ENCODE assay signal across 16 cellular contexts in the genomic region with DNA sequence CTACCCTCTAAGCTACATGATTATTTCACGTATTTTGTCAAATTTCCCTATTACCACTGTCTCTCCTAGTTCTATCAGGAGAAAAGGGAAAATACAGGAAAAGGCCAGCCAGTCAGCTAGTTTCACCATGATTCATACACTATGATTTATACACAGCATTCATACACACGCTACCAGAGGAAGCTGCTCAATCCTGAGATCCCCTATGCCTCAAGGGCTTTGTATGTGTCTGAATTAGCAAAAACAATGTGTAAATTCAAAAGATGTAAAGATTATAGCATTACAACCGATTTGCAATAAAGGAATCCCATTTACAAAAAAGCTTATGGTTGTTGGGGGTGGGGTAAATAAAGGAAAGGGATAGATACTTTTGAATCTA. TPM values are rescaled to one million over a fixed set of nuclear protein-coding genes. Genes with fewer than 3 reads are reported as not detected.
A peak's percentile ranks its signal among the peaks of the same experiment; 100 is the strongest.
DNase-seq lines count a peak whose midpoint lies in the region; ATAC-seq and TF ChIP-seq lines count a peak whose summit lies in the region.
"Had no signal": no experiment of that assay in that cellular context is flagged by ENCODE, and none has a peak within 500 bp of the region (broad histone marks: within the 10 kb centered on the region; RNA-seq: fewer than 3 reads in every experiment).

No MANE protein-coding gene starts in this region.

- H3K27ac Mint-ChIP-seq in MCF 10A (ENCODE audit: low read depth, unreplicated experiment): peak overlapping the region; percentile 29
- no peak overlapping the region for H3K27ac Mint-ChIP-seq in stimulated activated naive B cell treated with anti-CD40 and anti-IgM and Interleukin-4, amounts not matched to agents 10 μg/mL and 1 μg/mL and 100 μg/mL, for 72 hours
- no peak overlapping the region for H3K27ac Mint-ChIP-seq in activated CD4-positive, alpha-beta memory T cell treated with anti-CD3 and anti-CD28 coated beads, Interleukin-2, amount 10 ng/mL, durations not matched to agents 7 days and 5 days
- H3K27ac Mint-ChIP-seq: activated CD4-positive, alpha-beta T cell treated with anti-CD3 and anti-CD28 coated beads, Interleukin-2, amount 10 ng/mL, durations not matched to agents 24 days and 14 days; H9; stimulated activated naive CD8-positive, alpha-beta T cell treated with anti-CD3 and anti-CD28 coated beads, Interleukin-15, amount 100 ng/mL, for 72 hours had no signal

- DNase-seq in AG04449 (ENCODE audit: low read depth, low spot score): peak; percentile 49
- peak; percentile 85 for DNase-seq in M059J (ENCODE audit: low read depth)
- peak; percentile 63 for DNase-seq in MCF 10A (ENCODE audit: unreplicated experiment)
- peak; percentile 1 for DNase-seq in kidney epithelial cell (ENCODE audit: low read depth)
- no peak for DNase-seq in stimulated activated naive B cell treated with anti-CD40 and anti-IgM and Interleukin-4, amounts not matched to agents 10 μg/mL and 1 μg/mL and 100 μg/mL, for 72 hours
- DNase-seq in activated CD4-positive, alpha-beta memory T cell treated with anti-CD3 and anti-CD28 coated beads, Interleukin-2, amount 10 ng/mL, durations not matched to agents 7 days and 5 days: no peak
- DNase-seq: activated CD4-positive, alpha-beta T cell treated with anti-CD3 and anti-CD28 coated beads, Interleukin-2, amount 10 ng/mL, durations not matched to agents 24 days and 14 days; activated gamma-delta T cell; BE2C; H9; kidney; NCI-H510A; stimulated activated CD4-positive, alpha-beta T cell treated with anti-CD3 and anti-CD28 coated beads, Interleukin-1b, Interleukin-23, amount 100 ng/mL, for 48 hours; stimulated activated naive CD8-positive, alpha-beta T cell treated with anti-CD3 and anti-CD28 coated beads, Interleukin-15, amount 100 ng/mL, for 72 hours had no signal

- H3K4me1 Mint-ChIP-seq in MCF 10A (ENCODE audit: insufficient read depth, unreplicated experiment): peaks cover 18% of the 10 kb centered on the region
- H3K4me1 Mint-ChIP-seq in stimulated activated naive B cell treated with anti-CD40 and anti-IgM and Interleukin-4, amounts not matched to agents 10 μg/mL and 1 μg/mL and 100 μg/mL, for 72 hours: peaks cover 5 to 13% of the 10 kb centered on the region in 2 donors
- no peaks in the 10 kb centered on the region for H3K4me1 Mint-ChIP-seq in activated CD4-positive, alpha-beta memory T cell treated with anti-CD3 and anti-CD28 coated beads, Interleukin-2, amount 10 ng/mL, durations not matched to agents 7 days and 5 days
- H3K4me1 Mint-ChIP-seq: stimulated activated naive CD8-positive, alpha-beta T cell treated with anti-CD3 and anti-CD28 coated beads, Interleukin-15, amount 100 ng/mL, for 72 hours had no signal

- H3K4me3 ChIP-seq in AG04449 (ENCODE audit: low read depth, low read length) (no peak overlapping the region), kidney epithelial cell (ENCODE audit: low read depth, low read length) (no peak overlapping the region)

- no TSS peak for BruUV-seq in MCF 10A (replicated peaks; lab: Mats Ljungman, UMichigan)

- no peaks in the 10 kb centered on the region for H3K27me3 Mint-ChIP-seq in MCF 10A (ENCODE audit: insufficient read depth, unreplicated experiment)
- no peaks in the 10 kb centered on the region for H3K27me3 Mint-ChIP-seq in stimulated activated naive B cell treated with anti-CD40 and anti-IgM and Interleukin-4, amounts not matched to agents 10 μg/mL and 1 μg/mL and 100 μg/mL, for 72 hours
- H3K27me3 Mint-ChIP-seq in activated CD4-positive, alpha-beta memory T cell treated with anti-CD3 and anti-CD28 coated beads, Interleukin-2, amount 10 ng/mL, durations not matched to agents 7 days and 5 days: no peaks in the 10 kb centered on the region
- H3K27me3 Mint-ChIP-seq: activated CD4-positive, alpha-beta T cell treated with anti-CD3 and anti-CD28 coated beads, Interleukin-2, amount 10 ng/mL, durations not matched to agents 24 days and 14 days; stimulated activated naive CD8-positive, alpha-beta T cell treated with anti-CD3 and anti-CD28 coated beads, Interleukin-15, amount 100 ng/mL, for 72 hours had no signal

- H3K36me3 ChIP-seq in kidney epithelial cell (ENCODE audit: control insufficient read depth, insufficient read depth, low read length): no peaks in the 10 kb centered on the region
- H3K36me3 ChIP-seq: BE2C had no signal

- no peak overlapping the region for H3K4me3 Mint-ChIP-seq in MCF 10A (ENCODE audit: unreplicated experiment)
- no peak overlapping the region for H3K4me3 Mint-ChIP-seq in stimulated activated naive B cell treated with anti-CD40 and anti-IgM and Interleukin-4, amounts not matched to agents 10 μg/mL and 1 μg/mL and 100 μg/mL, for 72 hours
- no peak overlapping the region for H3K4me3 Mint-ChIP-seq in activated CD4-positive, alpha-beta memory T cell treated with anti-CD3 and anti-CD28 coated beads, Interleukin-2, amount 10 ng/mL, durations not matched to agents 7 days and 5 days
- H3K4me3 Mint-ChIP-seq: activated CD4-positive, alpha-beta T cell treated with anti-CD3 and anti-CD28 coated beads, Interleukin-2, amount 10 ng/mL, durations not matched to agents 24 days and 14 days; H9; stimulated activated naive CD8-positive, alpha-beta T cell treated with anti-CD3 and anti-CD28 coated beads, Interleukin-15, amount 100 ng/mL, for 72 hours had no signal

- CTCF ChIA-PET in AG04449 (lab: Yijun Ruan, JAX) (interaction anchor here (0.7 to 2.2 kb wide), 2 partner anchors 50 to 59 kb away, joined by 3 to 8 read pairs; no protein-coding TSS in a partner anchor), MCF 10A (lab: Yijun Ruan, JAX) (interaction anchor here (0.6 to 2.2 kb wide), 8 partner anchors 33 to 774 kb away, joined by 3 to 9 read pairs (median 6); partner anchors contain the start of genes ACAD11 and UBA5)
- CTCF ChIA-PET in activated CD4-positive, alpha-beta memory T cell treated with anti-CD3 and anti-CD28 coated beads, Interleukin-2, amount 10 ng/mL, durations not matched to agents 7 days and 5 days (lab: Charles Lee): no interaction called here

- TF ChIP-seq CTCF in AG04449 (IDR thresholded peaks at IDR 0.05; ENCODE audit: insufficient read depth, low read length, missing control alignments): no peak
- TF ChIP-seq CTCF in MCF 10A (IDR thresholded peaks at IDR 0.05; ENCODE audit: unreplicated experiment): no peak
- no peak for TF ChIP-seq CTCF in kidney epithelial cell (IDR thresholded peaks at IDR 0.05; ENCODE audit: insufficient read depth, low read length, poor library complexity, severe bottlenecking)

- no peaks in the 10 kb centered on the region for H3K27me3 ChIP-seq in kidney epithelial cell (ENCODE audit: control insufficient read depth, insufficient read depth, low read length)
- H3K27me3 ChIP-seq: BE2C had no signal

- POLR2A ChIA-PET in AG04449 (lab: Yijun Ruan, JAX) (no interaction called here), MCF 10A (lab: Yijun Ruan, JAX) (interaction anchor here (0.8 to 1.2 kb wide), 2 partner anchors 67 to 100 kb away, joined by 4 to 5 read pairs; no protein-coding TSS in a partner anchor)
- POLR2A ChIA-PET in activated CD4-positive, alpha-beta memory T cell treated with anti-CD3 and anti-CD28 coated beads, Interleukin-2, amount 10 ng/mL, durations not matched to agents 7 days and 5 days (lab: Charles Lee): interaction anchor here (0.7 kb wide), 1 partner anchor 27 kb away, joined by 3 read pairs; no protein-coding TSS in a partner anchor

- peaks cover 8% of the 10 kb centered on the region for H3K36me3 Mint-ChIP-seq in MCF 10A (ENCODE audit: insufficient read depth, unreplicated experiment)
- peaks cover 46 to 56% of the 10 kb centered on the region in 2 donors for H3K36me3 Mint-ChIP-seq in stimulated activated naive B cell treated with anti-CD40 and anti-IgM and Interleukin-4, amounts not matched to agents 10 μg/mL and 1 μg/mL and 100 μg/mL, for 72 hours
- H3K36me3 Mint-ChIP-seq in activated CD4-positive, alpha-beta memory T cell treated with anti-CD3 and anti-CD28 coated beads, Interleukin-2, amount 10 ng/mL, durations not matched to agents 7 days and 5 days (ENCODE audit: low read depth): peaks cover 19% of the 10 kb centered on the region

- intact Hi-C loops in MCF 10A (cut with micrococcal nuclease): no loop called here

- no peaks in the 10 kb centered on the region for H3K9me3 Mint-ChIP-seq in MCF 10A (ENCODE audit: unreplicated experiment)
- H3K9me3 Mint-ChIP-seq in stimulated activated naive B cell treated with anti-CD40 and anti-IgM and Interleukin-4, amounts not matched to agents 10 μg/mL and 1 μg/mL and 100 μg/mL, for 72 hours: peaks cover 0 to 2% of the 10 kb centered on the region in 2 donors
- H3K9me3 Mint-ChIP-seq in activated CD4-positive, alpha-beta memory T cell treated with anti-CD3 and anti-CD28 coated beads, Interleukin-2, amount 10 ng/mL, durations not matched to agents 7 days and 5 days: no peaks in the 10 kb centered on the region
- H3K9me3 Mint-ChIP-seq: H9 had no signal

- ATAC-seq in GM21825 (IDR thresholded peaks at IDR 0.05; ENCODE audit: unreplicated experiment) (no peak), HG03378 (IDR thresholded peaks at IDR 0.05; ENCODE audit: unreplicated experiment) (no peak)
- ATAC-seq in stimulated activated naive B cell treated with anti-CD40 and anti-IgM and Interleukin-4, amounts not matched to agents 10 μg/mL and 1 μg/mL and 100 μg/mL, for 72 hours (replicated peaks): no peak
- ATAC-seq: stimulated activated naive CD8-positive, alpha-beta T cell treated with anti-CD3 and anti-CD28 coated beads, Interleukin-15, amount 100 ng/mL, for 72 hours had no signal

RNA-seq across cellular contexts. Expression of gene ACKR4, which starts 3.1 kb away (rescaled TPM):
- total RNA-seq in M059J (2014; rRNA removed; shearing (Covaris generic)): 0.20 and 0.44 TPM in 2 replicates
- total RNA-seq in MCF 10A (2022): not detected in 2 replicates
- total RNA-seq in kidney epithelial cell: not detected in 2 replicates
- not detected for total RNA-seq in activated CD4-positive, alpha-beta memory T cell treated with anti-CD3 and anti-CD28 coated beads, Interleukin-2, amount 10 ng/mL, durations not matched to agents 7 days and 5 days
- total RNA-seq: H9 had no signal

Comparison
In these comparisons a context has a peak if more than half of its experiments do, and no peak if none do; other contexts are left out.
1. DNase-seq: peak in AG04449 (single experiment), M059J (single experiment), MCF 10A (single experiment) and kidney epithelial cell (single experiment); none in stimulated activated naive B cell treated with anti-CD40 and anti-IgM and Interleukin-4, amounts not matched to agents 10 μg/mL and 1 μg/mL and 100 μg/mL, for 72 hours (single experiment) and activated CD4-positive, alpha-beta memory T cell treated with anti-CD3 and anti-CD28 coated beads, Interleukin-2, amount 10 ng/mL, durations not matched to agents 7 days and 5 days (single experiment).